Comparison of ENCODE assay signal across 8 cellular contexts in genomic region chr1:174023438-174023837, GRCh38. TPM values are rescaled to one million over a fixed set of nuclear protein-coding genes. Genes with fewer than 3 reads are reported as not detected.
DNase-seq lines count a peak whose midpoint lies in the region; ATAC-seq, FAIRE-seq and TF ChIP-seq lines count a peak whose summit lies in the region.

No MANE protein-coding gene starts in this region.

- H3K9me3 Mint-ChIP-seq in activated CD4-positive, alpha-beta T cell treated with anti-CD3 and anti-CD28 coated beads, Interleukin-2, amount 10 ng/mL, durations not matched to agents 24 days and 14 days, result no peaks in the 10 kb centered on the region

- DNase-seq in activated CD4-positive, alpha-beta T cell treated with anti-CD3 and anti-CD28 coated beads, Interleukin-2, amount 10 ng/mL, durations not matched to agents 24 days and 14 days, result peak; percentile 58
- no peak for DNase-seq in activated CD4-positive, alpha-beta T cell treated with anti-CD3 and anti-CD28 coated beads, Interleukin-2, amount 50 U/mL, for 1 hour
- peak; percentile 59 for DNase-seq in PC-3
- DNase-seq in midbrain (lab: John Stamatoyannopoulos, UW), result peak; percentile 33

- no peak for TF ChIP-seq CTCF in PC-3 (conservative IDR thresholded peaks at IDR 0.05; ENCODE audit: low read depth, low read length)

- H2AFZ ChIP-seq in PC-3 (ENCODE audit: low read length), result peak overlapping the region; percentile 91

- CTCF ChIA-PET in PC-3 (lab: Charles Lee), result no interaction called here

- no peaks in the 10 kb centered on the region for H3K27me3 ChIP-seq in PC-3 (ENCODE audit: low read length)

- no peaks in the 10 kb centered on the region for H3K36me3 ChIP-seq in PC-3 (ENCODE audit: low read depth, low read length)

- H3K4me3 ChIP-seq in PC-3 (ENCODE audit: low read length), result no peak overlapping the region

- peak overlapping the region; percentile 100; the same call in 1 of the 2 replicates for H3K4me2 ChIP-seq in PC-3 (ENCODE audit: low read length)

- H3K27ac Mint-ChIP-seq in activated CD4-positive, alpha-beta T cell treated with anti-CD3 and anti-CD28 coated beads, Interleukin-2, amount 10 ng/mL, durations not matched to agents 24 days and 14 days, result peak overlapping the region; percentile 94

- H3K9ac ChIP-seq in PC-3 (ENCODE audit: low read length), result no peak overlapping the region

- no TSS peak for BruUV-seq in PC-3 (replicated peaks; lab: Mats Ljungman, UMichigan)

- peak overlapping the region; percentile 31; the same call in 1 of the 2 replicates for H3K27ac ChIP-seq in PC-3 (ENCODE audit: low read length)

- intact Hi-C loops in activated CD4-positive, alpha-beta T cell treated with anti-CD3 and anti-CD28 coated beads, Interleukin-2, amount 10 ng/mL, durations not matched to agents 24 days and 14 days (cut with micrococcal nuclease), result loop anchor here (2.0 to 10.0 kb wide), 4 partner anchors 194 to 941 kb away; partner anchors contain the start of gene PRDX6
- intact Hi-C loops in PC-3 (cut with micrococcal nuclease), result loop anchor here (10.0 kb wide), 1 partner anchor 51 kb away; no protein-coding TSS in a partner anchor

- POLR2A ChIA-PET in PC-3 (lab: Charles Lee; ENCODE audit: unreplicated experiment), result no interaction called here

- H3K9me2 ChIP-seq in PC-3 (replicated peaks; ENCODE audit: low read length), result no peaks in the 10 kb centered on the region

- H3K9me3 ChIP-seq in PC-3 (ENCODE audit: low read length), result no peaks in the 10 kb centered on the region

- peak overlapping the region; percentile 93 for H3K4me3 Mint-ChIP-seq in activated CD4-positive, alpha-beta T cell treated with anti-CD3 and anti-CD28 coated beads, Interleukin-2, amount 10 ng/mL, durations not matched to agents 24 days and 14 days

- H3K36me3 Mint-ChIP-seq in activated CD4-positive, alpha-beta T cell treated with anti-CD3 and anti-CD28 coated beads, Interleukin-2, amount 10 ng/mL, durations not matched to agents 24 days and 14 days (ENCODE audit: low read depth), result peaks cover 7% of the 10 kb centered on the region

- 0 out of 2 replicates have a peak, but pooled peaks have one; percentile 3 for ATAC-seq in PC-3
- ATAC-seq in HG02973 (IDR thresholded peaks at IDR 0.05; ENCODE audit: unreplicated experiment), result no peak
- no peak for ATAC-seq in GM19351 (IDR thresholded peaks at IDR 0.05; ENCODE audit: unreplicated experiment)
- ATAC-seq in HG03135 (IDR thresholded peaks at IDR 0.05; ENCODE audit: unreplicated experiment), result no peak

- H3K27me3 Mint-ChIP-seq in activated CD4-positive, alpha-beta T cell treated with anti-CD3 and anti-CD28 coated beads, Interleukin-2, amount 10 ng/mL, durations not matched to agents 24 days and 14 days, result peaks cover 5% of the 10 kb centered on the region

- H4K20me1 ChIP-seq in PC-3 (ENCODE audit: low read length), result peaks cover 17% of the 10 kb centered on the region

- peaks cover 27% of the 10 kb centered on the region for H3K4me1 ChIP-seq in PC-3 (ENCODE audit: insufficient read depth, low read length)

- H3K4me1 Mint-ChIP-seq in activated CD4-positive, alpha-beta T cell treated with anti-CD3 and anti-CD28 coated beads, Interleukin-2, amount 10 ng/mL, durations not matched to agents 24 days and 14 days, result peaks cover 31% of the 10 kb centered on the region

- H3F3A ChIP-seq in PC-3 (ENCODE audit: low read length, unreplicated experiment), result no peaks in the 10 kb centered on the region

- FAIRE-seq in colon (lab: Jason Lieb, UNC), result peak; percentile 18

- peaks cover 37% of the 10 kb centered on the region for H3K79me2 ChIP-seq in PC-3 (ENCODE audit: low read length)

RNA-seq across cellular contexts. Expression of gene RC3H1, which starts 1.3 kb away (rescaled TPM):
- 41.7 and 43.3 TPM in 2 replicates for total RNA-seq in activated CD4-positive, alpha-beta T cell treated with anti-CD3 and anti-CD28 coated beads, Interleukin-2, amount 10 ng/mL, durations not matched to agents 24 days and 14 days
- 7.5 and 10.5 TPM in 2 replicates for total RNA-seq in PC-3 (2014; rRNA removed)
